ENCODE assay signal across 1 cellular context in the genomic region with DNA sequence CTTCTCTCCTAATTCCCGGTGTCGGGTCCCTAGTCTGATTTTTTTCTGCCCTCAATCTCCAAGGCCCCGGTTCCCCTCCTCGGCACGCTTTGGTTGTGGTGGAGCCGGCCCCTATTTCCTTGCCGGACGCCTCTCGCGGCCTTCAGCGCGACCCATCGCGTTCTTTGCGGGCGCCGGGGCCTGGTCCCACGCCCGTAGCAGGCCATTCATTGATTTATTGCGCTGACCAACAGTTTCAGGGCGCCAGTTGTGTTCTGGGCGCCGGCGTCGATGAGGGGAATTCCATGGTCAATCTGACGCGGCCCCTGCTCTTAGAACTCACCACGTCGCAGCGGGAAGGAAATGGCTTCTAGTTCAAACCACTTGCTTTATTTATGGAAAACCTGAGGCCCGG.
TF ChIP-seq lines count a peak whose summit lies in the region.

No MANE protein-coding gene starts in this region.

TF ChIP-seq in HepG2, 621 proteins besides CTCF, POLR2A, EP300 and RAD21 (continued from another document and continues in another):
- TF ChIP-seq, protein P1, sequence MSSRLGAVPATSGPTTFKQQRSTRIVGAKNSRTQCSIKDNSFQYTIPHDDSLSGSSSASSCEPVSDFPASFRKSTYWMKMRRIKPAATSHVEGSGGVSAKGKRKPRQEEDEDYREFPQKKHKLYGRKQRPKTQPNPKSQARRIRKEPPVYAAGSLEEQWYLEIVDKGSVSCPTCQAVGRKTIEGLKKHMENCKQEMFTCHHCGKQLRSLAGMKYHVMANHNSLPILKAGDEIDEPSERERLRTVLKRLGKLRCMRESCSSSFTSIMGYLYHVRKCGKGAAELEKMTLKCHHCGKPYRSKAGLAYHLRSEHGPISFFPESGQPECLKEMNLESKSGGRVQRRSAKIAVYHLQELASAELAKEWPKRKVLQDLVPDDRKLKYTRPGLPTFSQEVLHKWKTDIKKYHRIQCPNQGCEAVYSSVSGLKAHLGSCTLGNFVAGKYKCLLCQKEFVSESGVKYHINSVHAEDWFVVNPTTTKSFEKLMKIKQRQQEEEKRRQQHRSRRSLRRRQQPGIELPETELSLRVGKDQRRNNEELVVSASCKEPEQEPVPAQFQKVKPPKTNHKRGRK (CRISPR knock-in tag; IDR thresholded peaks at IDR 0.05), result no peak
- TF ChIP-seq ZNF350 (CRISPR knock-in tag; IDR thresholded peaks at IDR 0.05; ENCODE audit: borderline replicate concordance, low read depth) (no peak), PHB2 (IDR thresholded peaks at IDR 0.05; ENCODE audit: partially characterized antibody) (no peak), RARG (CRISPR knock-in tag; IDR thresholded peaks at IDR 0.05; ENCODE audit: low read depth) (no peak), BCL6 (CRISPR knock-in tag; IDR thresholded peaks at IDR 0.05) (no peak), TBX2 (CRISPR knock-in tag; IDR thresholded peaks at IDR 0.05; ENCODE audit: borderline replicate concordance) (no peak), SALL2 (CRISPR knock-in tag; IDR thresholded peaks at IDR 0.05) (no peak), ZNF510 (CRISPR knock-in tag; IDR thresholded peaks at IDR 0.05; ENCODE audit: low read depth) (no peak), SP2 (CRISPR knock-in tag; IDR thresholded peaks at IDR 0.05) (no peak), ZNF552 (CRISPR knock-in tag; IDR thresholded peaks at IDR 0.05; ENCODE audit: borderline replicate concordance) (no peak), ZNF10 (CRISPR knock-in tag; IDR thresholded peaks at IDR 0.05; ENCODE audit: borderline replicate concordance, low read depth) (no peak), ZBTB38 (CRISPR knock-in tag; IDR thresholded peaks at IDR 0.05) (no peak), CBX1 (IDR thresholded peaks at IDR 0.05; ENCODE audit: low read depth) (no peak), ZEB1 (IDR thresholded peaks at IDR 0.05; ENCODE audit: insufficient replicate concordance, low read depth) (no peak), ZNF569 (CRISPR knock-in tag; IDR thresholded peaks at IDR 0.05; ENCODE audit: borderline replicate concordance) (no peak), IKZF4 (CRISPR knock-in tag; IDR thresholded peaks at IDR 0.05; ENCODE audit: borderline replicate concordance, low read depth, not compliant biosample characterization) (peak; percentile 14), POLR2AphosphoS2 (IDR thresholded peaks at IDR 0.05; ENCODE audit: low read depth, low read length) (no peak), ZSCAN25 (CRISPR knock-in tag; IDR thresholded peaks at IDR 0.05) (peak; percentile 93), ZFAT (CRISPR knock-in tag; conservative IDR thresholded peaks at IDR 0.05) (0 out of 2 replicates have a peak, but pooled peaks have one; percentile 69), KMT2B (CRISPR knock-in tag; IDR thresholded peaks at IDR 0.05) (no peak), ZNF143 (CRISPR knock-in tag; IDR thresholded peaks at IDR 0.05) (no peak), CEBPB (IDR thresholded peaks at IDR 0.05; ENCODE audit: borderline replicate concordance, low read depth, low read length) (no peak)
- TF ChIP-seq, protein P2, sequence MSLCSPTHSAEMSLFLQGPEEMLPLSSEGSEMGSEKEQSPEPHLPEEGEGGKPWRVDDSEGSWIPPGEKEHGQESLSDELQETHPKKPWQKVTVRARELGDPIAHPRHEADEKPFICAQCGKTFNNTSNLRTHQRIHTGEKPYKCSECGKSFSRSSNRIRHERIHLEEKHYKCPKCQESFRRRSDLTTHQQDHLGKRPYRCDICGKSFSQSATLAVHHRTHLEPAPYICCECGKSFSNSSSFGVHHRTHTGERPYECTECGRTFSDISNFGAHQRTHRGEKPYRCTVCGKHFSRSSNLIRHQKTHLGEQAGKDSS (CRISPR knock-in tag; IDR thresholded peaks at IDR 0.05; ENCODE audit: borderline replicate concordance, low read depth), result no peak
- TF ChIP-seq, protein P3, sequence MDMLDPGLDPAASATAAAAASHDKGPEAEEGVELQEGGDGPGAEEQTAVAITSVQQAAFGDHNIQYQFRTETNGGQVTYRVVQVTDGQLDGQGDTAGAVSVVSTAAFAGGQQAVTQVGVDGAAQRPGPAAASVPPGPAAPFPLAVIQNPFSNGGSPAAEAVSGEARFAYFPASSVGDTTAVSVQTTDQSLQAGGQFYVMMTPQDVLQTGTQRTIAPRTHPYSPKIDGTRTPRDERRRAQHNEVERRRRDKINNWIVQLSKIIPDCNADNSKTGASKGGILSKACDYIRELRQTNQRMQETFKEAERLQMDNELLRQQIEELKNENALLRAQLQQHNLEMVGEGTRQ (IDR thresholded peaks at IDR 0.05; ENCODE audit: low read depth, low read length), result no peak
- TF ChIP-seq, protein P3 (CRISPR knock-in tag; IDR thresholded peaks at IDR 0.05; ENCODE audit: borderline replicate concordance), result no peak
- TF ChIP-seq, protein P4, sequence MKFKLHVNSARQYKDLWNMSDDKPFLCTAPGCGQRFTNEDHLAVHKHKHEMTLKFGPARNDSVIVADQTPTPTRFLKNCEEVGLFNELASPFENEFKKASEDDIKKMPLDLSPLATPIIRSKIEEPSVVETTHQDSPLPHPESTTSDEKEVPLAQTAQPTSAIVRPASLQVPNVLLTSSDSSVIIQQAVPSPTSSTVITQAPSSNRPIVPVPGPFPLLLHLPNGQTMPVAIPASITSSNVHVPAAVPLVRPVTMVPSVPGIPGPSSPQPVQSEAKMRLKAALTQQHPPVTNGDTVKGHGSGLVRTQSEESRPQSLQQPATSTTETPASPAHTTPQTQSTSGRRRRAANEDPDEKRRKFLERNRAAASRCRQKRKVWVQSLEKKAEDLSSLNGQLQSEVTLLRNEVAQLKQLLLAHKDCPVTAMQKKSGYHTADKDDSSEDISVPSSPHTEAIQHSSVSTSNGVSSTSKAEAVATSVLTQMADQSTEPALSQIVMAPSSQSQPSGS (CRISPR knock-in tag; IDR thresholded peaks at IDR 0.05), result peak; percentile 6; the same call in 1 of the 2 replicates
- TF ChIP-seq, protein P5, sequence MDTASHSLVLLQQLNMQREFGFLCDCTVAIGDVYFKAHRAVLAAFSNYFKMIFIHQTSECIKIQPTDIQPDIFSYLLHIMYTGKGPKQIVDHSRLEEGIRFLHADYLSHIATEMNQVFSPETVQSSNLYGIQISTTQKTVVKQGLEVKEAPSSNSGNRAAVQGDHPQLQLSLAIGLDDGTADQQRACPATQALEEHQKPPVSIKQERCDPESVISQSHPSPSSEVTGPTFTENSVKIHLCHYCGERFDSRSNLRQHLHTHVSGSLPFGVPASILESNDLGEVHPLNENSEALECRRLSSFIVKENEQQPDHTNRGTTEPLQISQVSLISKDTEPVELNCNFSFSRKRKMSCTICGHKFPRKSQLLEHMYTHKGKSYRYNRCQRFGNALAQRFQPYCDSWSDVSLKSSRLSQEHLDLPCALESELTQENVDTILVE (CRISPR knock-in tag; IDR thresholded peaks at IDR 0.05), result no peak
- TF ChIP-seq, protein P6, sequence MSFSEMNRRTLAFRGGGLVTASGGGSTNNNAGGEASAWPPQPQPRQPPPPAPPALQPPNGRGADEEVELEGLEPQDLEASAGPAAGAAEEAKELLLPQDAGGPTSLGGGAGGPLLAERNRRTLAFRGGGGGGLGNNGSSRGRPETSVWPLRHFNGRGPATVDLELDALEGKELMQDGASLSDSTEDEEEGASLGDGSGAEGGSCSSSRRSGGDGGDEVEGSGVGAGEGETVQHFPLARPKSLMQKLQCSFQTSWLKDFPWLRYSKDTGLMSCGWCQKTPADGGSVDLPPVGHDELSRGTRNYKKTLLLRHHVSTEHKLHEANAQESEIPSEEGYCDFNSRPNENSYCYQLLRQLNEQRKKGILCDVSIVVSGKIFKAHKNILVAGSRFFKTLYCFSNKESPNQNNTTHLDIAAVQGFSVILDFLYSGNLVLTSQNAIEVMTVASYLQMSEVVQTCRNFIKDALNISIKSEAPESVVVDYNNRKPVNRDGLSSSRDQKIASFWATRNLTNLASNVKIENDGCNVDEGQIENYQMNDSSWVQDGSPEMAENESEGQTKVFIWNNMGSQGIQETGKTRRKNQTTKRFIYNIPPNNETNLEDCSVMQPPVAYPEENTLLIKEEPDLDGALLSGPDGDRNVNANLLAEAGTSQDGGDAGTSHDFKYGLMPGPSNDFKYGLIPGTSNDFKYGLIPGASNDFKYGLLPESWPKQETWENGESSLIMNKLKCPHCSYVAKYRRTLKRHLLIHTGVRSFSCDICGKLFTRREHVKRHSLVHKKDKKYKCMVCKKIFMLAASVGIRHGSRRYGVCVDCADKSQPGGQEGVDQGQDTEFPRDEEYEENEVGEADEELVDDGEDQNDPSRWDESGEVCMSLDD (CRISPR knock-in tag; IDR thresholded peaks at IDR 0.05; ENCODE audit: borderline replicate concordance), result no peak
- TF ChIP-seq, protein P7, sequence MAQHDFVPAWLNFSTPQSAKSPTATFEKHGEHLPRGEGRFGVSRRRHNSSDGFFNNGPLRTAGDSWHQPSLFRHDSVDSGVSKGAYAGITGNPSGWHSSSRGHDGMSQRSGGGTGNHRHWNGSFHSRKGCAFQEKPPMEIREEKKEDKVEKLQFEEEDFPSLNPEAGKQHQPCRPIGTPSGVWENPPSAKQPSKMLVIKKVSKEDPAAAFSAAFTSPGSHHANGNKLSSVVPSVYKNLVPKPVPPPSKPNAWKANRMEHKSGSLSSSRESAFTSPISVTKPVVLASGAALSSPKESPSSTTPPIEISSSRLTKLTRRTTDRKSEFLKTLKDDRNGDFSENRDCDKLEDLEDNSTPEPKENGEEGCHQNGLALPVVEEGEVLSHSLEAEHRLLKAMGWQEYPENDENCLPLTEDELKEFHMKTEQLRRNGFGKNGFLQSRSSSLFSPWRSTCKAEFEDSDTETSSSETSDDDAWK (CRISPR knock-in tag; IDR thresholded peaks at IDR 0.05), result no peak
- TF ChIP-seq, protein P8, sequence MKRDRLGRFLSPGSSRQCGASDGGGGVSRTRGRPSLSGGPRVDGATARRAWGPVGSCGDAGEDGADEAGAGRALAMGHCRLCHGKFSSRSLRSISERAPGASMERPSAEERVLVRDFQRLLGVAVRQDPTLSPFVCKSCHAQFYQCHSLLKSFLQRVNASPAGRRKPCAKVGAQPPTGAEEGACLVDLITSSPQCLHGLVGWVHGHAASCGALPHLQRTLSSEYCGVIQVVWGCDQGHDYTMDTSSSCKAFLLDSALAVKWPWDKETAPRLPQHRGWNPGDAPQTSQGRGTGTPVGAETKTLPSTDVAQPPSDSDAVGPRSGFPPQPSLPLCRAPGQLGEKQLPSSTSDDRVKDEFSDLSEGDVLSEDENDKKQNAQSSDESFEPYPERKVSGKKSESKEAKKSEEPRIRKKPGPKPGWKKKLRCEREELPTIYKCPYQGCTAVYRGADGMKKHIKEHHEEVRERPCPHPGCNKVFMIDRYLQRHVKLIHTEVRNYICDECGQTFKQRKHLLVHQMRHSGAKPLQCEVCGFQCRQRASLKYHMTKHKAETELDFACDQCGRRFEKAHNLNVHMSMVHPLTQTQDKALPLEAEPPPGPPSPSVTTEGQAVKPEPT (CRISPR knock-in tag; IDR thresholded peaks at IDR 0.05; ENCODE audit: low read depth), result no peak
- TF ChIP-seq, protein P9, sequence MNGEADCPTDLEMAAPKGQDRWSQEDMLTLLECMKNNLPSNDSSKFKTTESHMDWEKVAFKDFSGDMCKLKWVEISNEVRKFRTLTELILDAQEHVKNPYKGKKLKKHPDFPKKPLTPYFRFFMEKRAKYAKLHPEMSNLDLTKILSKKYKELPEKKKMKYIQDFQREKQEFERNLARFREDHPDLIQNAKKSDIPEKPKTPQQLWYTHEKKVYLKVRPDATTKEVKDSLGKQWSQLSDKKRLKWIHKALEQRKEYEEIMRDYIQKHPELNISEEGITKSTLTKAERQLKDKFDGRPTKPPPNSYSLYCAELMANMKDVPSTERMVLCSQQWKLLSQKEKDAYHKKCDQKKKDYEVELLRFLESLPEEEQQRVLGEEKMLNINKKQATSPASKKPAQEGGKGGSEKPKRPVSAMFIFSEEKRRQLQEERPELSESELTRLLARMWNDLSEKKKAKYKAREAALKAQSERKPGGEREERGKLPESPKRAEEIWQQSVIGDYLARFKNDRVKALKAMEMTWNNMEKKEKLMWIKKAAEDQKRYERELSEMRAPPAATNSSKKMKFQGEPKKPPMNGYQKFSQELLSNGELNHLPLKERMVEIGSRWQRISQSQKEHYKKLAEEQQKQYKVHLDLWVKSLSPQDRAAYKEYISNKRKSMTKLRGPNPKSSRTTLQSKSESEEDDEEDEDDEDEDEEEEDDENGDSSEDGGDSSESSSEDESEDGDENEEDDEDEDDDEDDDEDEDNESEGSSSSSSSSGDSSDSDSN (CRISPR knock-in tag; IDR thresholded peaks at IDR 0.05), result peak; percentile 77; the same call in 1 of the 2 replicates
- TF ChIP-seq, protein P10, sequence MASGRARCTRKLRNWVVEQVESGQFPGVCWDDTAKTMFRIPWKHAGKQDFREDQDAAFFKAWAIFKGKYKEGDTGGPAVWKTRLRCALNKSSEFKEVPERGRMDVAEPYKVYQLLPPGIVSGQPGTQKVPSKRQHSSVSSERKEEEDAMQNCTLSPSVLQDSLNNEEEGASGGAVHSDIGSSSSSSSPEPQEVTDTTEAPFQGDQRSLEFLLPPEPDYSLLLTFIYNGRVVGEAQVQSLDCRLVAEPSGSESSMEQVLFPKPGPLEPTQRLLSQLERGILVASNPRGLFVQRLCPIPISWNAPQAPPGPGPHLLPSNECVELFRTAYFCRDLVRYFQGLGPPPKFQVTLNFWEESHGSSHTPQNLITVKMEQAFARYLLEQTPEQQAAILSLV (CRISPR knock-in tag; IDR thresholded peaks at IDR 0.05; ENCODE audit: borderline replicate concordance), result no peak
- TF ChIP-seq, protein P11, sequence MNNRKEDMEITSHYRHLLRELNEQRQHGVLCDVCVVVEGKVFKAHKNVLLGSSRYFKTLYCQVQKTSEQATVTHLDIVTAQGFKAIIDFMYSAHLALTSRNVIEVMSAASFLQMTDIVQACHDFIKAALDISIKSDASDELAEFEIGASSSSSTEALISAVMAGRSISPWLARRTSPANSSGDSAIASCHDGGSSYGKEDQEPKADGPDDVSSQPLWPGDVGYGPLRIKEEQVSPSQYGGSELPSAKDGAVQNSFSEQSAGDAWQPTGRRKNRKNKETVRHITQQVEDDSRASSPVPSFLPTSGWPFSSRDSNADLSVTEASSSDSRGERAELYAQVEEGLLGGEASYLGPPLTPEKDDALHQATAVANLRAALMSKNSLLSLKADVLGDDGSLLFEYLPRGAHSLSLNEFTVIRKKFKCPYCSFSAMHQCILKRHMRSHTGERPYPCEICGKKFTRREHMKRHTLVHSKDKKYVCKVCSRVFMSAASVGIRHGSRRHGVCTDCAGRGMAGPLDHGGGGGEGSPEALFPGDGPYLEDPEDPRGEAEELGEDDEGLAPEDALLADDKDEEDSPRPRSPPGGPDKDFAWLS (CRISPR knock-in tag; IDR thresholded peaks at IDR 0.05; ENCODE audit: borderline replicate concordance), result no peak
- TF ChIP-seq, protein P12, sequence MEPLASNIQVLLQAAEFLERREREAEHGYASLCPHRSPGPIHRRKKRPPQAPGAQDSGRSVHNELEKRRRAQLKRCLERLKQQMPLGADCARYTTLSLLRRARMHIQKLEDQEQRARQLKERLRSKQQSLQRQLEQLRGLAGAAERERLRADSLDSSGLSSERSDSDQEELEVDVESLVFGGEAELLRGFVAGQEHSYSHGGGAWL (CRISPR knock-in tag; IDR thresholded peaks at IDR 0.05), result no peak
- TF ChIP-seq, protein P13, sequence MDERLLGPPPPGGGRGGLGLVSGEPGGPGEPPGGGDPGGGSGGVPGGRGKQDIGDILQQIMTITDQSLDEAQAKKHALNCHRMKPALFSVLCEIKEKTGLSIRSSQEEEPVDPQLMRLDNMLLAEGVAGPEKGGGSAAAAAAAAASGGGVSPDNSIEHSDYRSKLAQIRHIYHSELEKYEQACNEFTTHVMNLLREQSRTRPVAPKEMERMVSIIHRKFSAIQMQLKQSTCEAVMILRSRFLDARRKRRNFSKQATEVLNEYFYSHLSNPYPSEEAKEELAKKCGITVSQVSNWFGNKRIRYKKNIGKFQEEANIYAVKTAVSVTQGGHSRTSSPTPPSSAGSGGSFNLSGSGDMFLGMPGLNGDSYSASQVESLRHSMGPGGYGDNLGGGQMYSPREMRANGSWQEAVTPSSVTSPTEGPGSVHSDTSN (CRISPR knock-in tag; IDR thresholded peaks at IDR 0.05), result no peak
